In genomic region chr12:20731274-20731673, GRCh38 we compare ENCODE assay signal across 1 cellular context.
TF ChIP-seq lines count a peak whose summit lies in the region.

No MANE protein-coding gene starts in this region.

TF ChIP-seq in SK-N-SH, 30 proteins besides CTCF, POLR2A, EP300 and RAD21 (continued from another document):
- TF ChIP-seq ZBTB33 (IDR thresholded peaks at IDR 0.05; ENCODE audit: borderline replicate concordance, low read depth) = no peak
- TF ChIP-seq TCF12 (IDR thresholded peaks at IDR 0.05) = no peak
- no peak for TF ChIP-seq CHD2 (IDR thresholded peaks at IDR 0.05; ENCODE audit: low read length, partially characterized antibody)
- TF ChIP-seq YY1 (IDR thresholded peaks at IDR 0.05; ENCODE audit: low read depth) = no peak
- no peak for TF ChIP-seq RFX5 (IDR thresholded peaks at IDR 0.05; ENCODE audit: low read length)
- no peak for TF ChIP-seq EZH2phosphoT487 (IDR thresholded peaks at IDR 0.05; ENCODE audit: borderline replicate concordance, low read depth)
- no peak for TF ChIP-seq GATA2 (CRISPR knock-in tag; IDR thresholded peaks at IDR 0.05)
- no peak for TF ChIP-seq MXI1 (IDR thresholded peaks at IDR 0.05; ENCODE audit: low read depth, low read length)
- TF ChIP-seq RCOR1 (IDR thresholded peaks at IDR 0.05; ENCODE audit: low read length) = no peak
- no peak for TF ChIP-seq RXRA (IDR thresholded peaks at IDR 0.05; ENCODE audit: borderline replicate concordance, low read depth)
